Comparison of ENCODE assay signal across 22 cellular contexts in the genomic region with DNA sequence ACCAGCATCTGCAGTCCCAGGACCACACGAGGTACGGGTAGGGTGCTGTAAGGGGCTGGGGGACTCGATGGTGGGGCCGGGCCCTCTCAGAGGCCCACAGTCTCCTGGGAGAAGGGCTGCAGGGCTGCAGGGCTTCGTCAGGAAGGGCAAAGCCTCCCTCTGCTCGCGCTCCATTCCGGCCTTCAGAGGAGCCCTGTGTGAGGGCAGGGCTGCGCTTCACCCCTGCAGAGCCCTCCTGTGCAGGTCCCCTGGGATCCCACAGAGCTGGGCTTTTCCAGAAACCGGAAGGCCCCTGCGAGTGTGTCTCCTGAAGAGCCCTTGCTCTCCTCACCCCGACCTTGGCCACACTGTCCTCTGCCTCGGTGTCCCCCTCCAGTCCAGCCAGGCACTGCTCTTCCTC. TPM values are rescaled to one million over a fixed set of nuclear protein-coding genes. Genes with fewer than 3 reads are reported as not detected.
DNase-seq lines count a peak whose midpoint lies in the region; ATAC-seq, FAIRE-seq and TF ChIP-seq lines count a peak whose summit lies in the region.
"Had no signal": no experiment of that assay in that cellular context is flagged by ENCODE, and none has a peak within 500 bp of the region (broad histone marks: within the 10 kb centered on the region; RNA-seq: fewer than 3 reads in every experiment).

No MANE protein-coding gene starts in this region.

- POLR2A ChIA-PET in HepG2 (lab: Yijun Ruan, JAX), result no interaction called here
- POLR2A ChIA-PET in HEK293 (lab: Yijun Ruan, JAX), result no interaction called here

- no peak overlapping the region for H2AFZ ChIP-seq in HepG2 (ENCODE audit: low read length)
- H2AFZ ChIP-seq: GM23338 had no signal

- no peak for TF ChIP-seq RAD21 in HepG2 (CRISPR knock-in tag; IDR thresholded peaks at IDR 0.05)

- BruUV-seq in HepG2 (replicated peaks; lab: Mats Ljungman, UMichigan), result no TSS peak

- no peaks in the 10 kb centered on the region for H3K36me3 ChIP-seq in HepG2 (replicated peaks in 1 of 2; ENCODE audit: control insufficient read depth in 1 of 2, insufficient read depth in 2 of 2, low read length in 2 of 2)
- no peaks in the 10 kb centered on the region for H3K36me3 ChIP-seq in right lobe of liver
- H3K36me3 ChIP-seq in HEK293 (ENCODE audit: control insufficient read depth in 2 of 2, insufficient read depth in 1 of 2, low read length in 2 of 2), result no peaks in the 10 kb centered on the region

- H3K36me3 Mint-ChIP-seq in stimulated activated effector memory CD8-positive, alpha-beta T cell treated with anti-CD3 and anti-CD28 coated beads, Interleukin-12 subunit alpha, Interleukin-12 subunit beta, amount 100 ng/mL, for 72 hours, result no peaks in the 10 kb centered on the region
- H3K36me3 Mint-ChIP-seq: CD14-positive monocyte; CD8-positive, alpha-beta memory T cell had no signal

- H3K9me3 ChIP-seq in HepG2 (ENCODE audit: low read length) (no peaks in the 10 kb centered on the region), right lobe of liver (no peaks in the 10 kb centered on the region), HEK293 (ENCODE audit: control insufficient read depth, insufficient read depth, low read depth, low read length) (no peaks in the 10 kb centered on the region)

- H3K4me3 ChIP-seq in HepG2 (replicated peaks in 1 of 3; ENCODE audit: insufficient read depth in 1 of 3, low read depth in 2 of 3, low read length in 3 of 3) (no peak overlapping the region), right lobe of liver (no peak overlapping the region), HEK293 (ENCODE audit: low read depth, low read length) (no peak overlapping the region)
- H3K4me3 ChIP-seq: GM23338 had no signal

- TF ChIP-seq CTCF in HepG2 (CRISPR knock-in tag; IDR thresholded peaks at IDR 0.05) (no peak), right lobe of liver (IDR thresholded peaks at IDR 0.05) (no peak), HEK293 (tag by site-specific recombination; IDR thresholded peaks at IDR 0.05) (no peak)

- TF ChIP-seq POLR2A in HepG2 (IDR thresholded peaks at IDR 0.05; ENCODE audit: insufficient read depth in 1 of 2, low read depth in 2 of 2, low read length in 2 of 2), result no peak
- TF ChIP-seq POLR2A in right lobe of liver (IDR thresholded peaks at IDR 0.05), result no peak

- no peaks in the 10 kb centered on the region for H3K79me2 ChIP-seq in HepG2 (ENCODE audit: insufficient read depth, low read length)

- no peaks in the 10 kb centered on the region for H4K20me1 ChIP-seq in HepG2 (ENCODE audit: insufficient read depth, low read length)

- no peak overlapping the region for H3K4me2 ChIP-seq in HepG2 (ENCODE audit: low read depth, low read length)
- H3K4me2 ChIP-seq: GM23338 had no signal

- ATAC-seq in HepG2, result no peak
- ATAC-seq in right lobe of liver, result no peak
- ATAC-seq in stimulated activated effector memory CD8-positive, alpha-beta T cell treated with anti-CD3 and anti-CD28 coated beads, Interleukin-12 subunit alpha, Interleukin-12 subunit beta, amount 100 ng/mL, for 72 hours, result no peak
- ATAC-seq: GM23338, HCT116 had no signal

- 87% methylated on average over 7 of the region's 13 CpGs for WGBS in HepG2 (ENCODE audit: low lambda C conversion rate)
- no CpG with 5 or more reads among the region's 13 CpGs for WGBS in right lobe of liver (ENCODE audit: insufficient coverage, low coverage, low lambda C conversion rate, missing lambda C conversion rate)

- no peak overlapping the region for H3K9ac ChIP-seq in HepG2 (ENCODE audit: insufficient read depth, low read depth, low read length)

- no peak overlapping the region for H3K4me3 Mint-ChIP-seq in stimulated activated effector memory CD8-positive, alpha-beta T cell treated with anti-CD3 and anti-CD28 coated beads, Interleukin-12 subunit alpha, Interleukin-12 subunit beta, amount 100 ng/mL, for 72 hours
- H3K4me3 Mint-ChIP-seq: CD14-positive monocyte; CD4-positive, alpha-beta T cell; CD8-positive, alpha-beta memory T cell; GM23338; H9; HFFc6 had no signal

- intact Hi-C loops in HepG2 (cut with micrococcal nuclease; ENCODE audit: unreplicated experiment), result no loop called here
- intact Hi-C loops in right lobe of liver (cut with DNase I), result no loop called here

- H3K27me3 ChIP-seq in HepG2 (ENCODE audit: control insufficient read depth in 1 of 2, insufficient read depth in 2 of 2, low read length in 2 of 2) (peaks cover 0 to 5% of the 10 kb centered on the region in 2 experiments; a peak in 2 of 5 replicates), right lobe of liver (no peaks in the 10 kb centered on the region)

- FAIRE-seq in HepG2 (lab: Jason Lieb, UNC), result no peak
- FAIRE-seq: GM12891, GM18507 had no signal

- CTCF ChIA-PET in HepG2 (lab: Yijun Ruan, JAX; ENCODE audit: low intra/inter-chr PET ratio, low total read pairs), result no interaction called here
- CTCF ChIA-PET in HEK293 (lab: Yijun Ruan, JAX), result interaction anchor here (0.6 kb wide), 1 partner anchor 27 kb away, joined by 4 read pairs; no protein-coding TSS in a partner anchor

- H3K27ac ChIP-seq in HepG2 (ENCODE audit: extremely low read length, insufficient read depth, low read length), result no peak overlapping the region
- no peak overlapping the region for H3K27ac ChIP-seq in right lobe of liver
- H3K27ac ChIP-seq in HEK293 (ENCODE audit: extremely low read depth, low read depth, low read length), result no peak overlapping the region

- H3K9me3 Mint-ChIP-seq in stimulated activated effector memory CD8-positive, alpha-beta T cell treated with anti-CD3 and anti-CD28 coated beads, Interleukin-12 subunit alpha, Interleukin-12 subunit beta, amount 100 ng/mL, for 72 hours, result no peaks in the 10 kb centered on the region
- H3K9me3 Mint-ChIP-seq: CD14-positive monocyte; CD4-positive, alpha-beta T cell; CD8-positive, alpha-beta memory T cell; H9; HFFc6 had no signal

- H3K4me1 ChIP-seq in HepG2 (ENCODE audit: insufficient read depth, low read length) (peaks cover 56% of the 10 kb centered on the region), right lobe of liver (no peaks in the 10 kb centered on the region), HEK293 (ENCODE audit: control insufficient read depth, insufficient read depth, low read length) (no peaks in the 10 kb centered on the region)

- TF ChIP-seq EP300 in HepG2 (IDR thresholded peaks at IDR 0.05; ENCODE audit: low read depth in 2 of 2, low read length in 2 of 2), result no peak
- no peak for TF ChIP-seq EP300 in HepG2 (CRISPR knock-in tag; IDR thresholded peaks at IDR 0.05; ENCODE audit: borderline replicate concordance)

- no peak for DNase-seq in HepG2 (ENCODE audit: low spot score)
- no peak for DNase-seq in right lobe of liver
- no peak for DNase-seq in stimulated activated effector memory CD8-positive, alpha-beta T cell treated with anti-CD3 and anti-CD28 coated beads, Interleukin-12 subunit alpha, Interleukin-12 subunit beta, amount 100 ng/mL, for 72 hours (ENCODE audit: low spot score in 2 of 2)
- DNase-seq in stimulated activated CD4-positive, alpha-beta T cell treated with anti-CD3 and anti-CD28 coated beads, Interleukin-15, amount 100 ng/mL, for 24 hours, result no peak
- DNase-seq in NCI-H82 (lab: John Stamatoyannopoulos, UW), result no peak
- DNase-seq in A172 (ENCODE audit: low spot score), result no peak
- DNase-seq: 8988T; Calu3; CD4-positive, alpha-beta T cell; CD8-positive, alpha-beta memory T cell; DMS53; DMS79 treated with DMSO at 0.1 percent for 48 hours; GF-D8; H9; HFFc6 had no signal

- peak overlapping the region; percentile 58 for H3K27ac Mint-ChIP-seq in stimulated activated effector memory CD8-positive, alpha-beta T cell treated with anti-CD3 and anti-CD28 coated beads, Interleukin-12 subunit alpha, Interleukin-12 subunit beta, amount 100 ng/mL, for 72 hours
- H3K27ac Mint-ChIP-seq: CD14-positive monocyte; CD4-positive, alpha-beta T cell; CD8-positive, alpha-beta memory T cell; GM23338; H9; HFFc6 had no signal

- H3K4me1 Mint-ChIP-seq in stimulated activated effector memory CD8-positive, alpha-beta T cell treated with anti-CD3 and anti-CD28 coated beads, Interleukin-12 subunit alpha, Interleukin-12 subunit beta, amount 100 ng/mL, for 72 hours, result peaks cover 12% of the 10 kb centered on the region
- H3K4me1 Mint-ChIP-seq: CD14-positive monocyte; CD8-positive, alpha-beta memory T cell had no signal

- in situ Hi-C loops in HepG2 (cut with HindIII; ENCODE audit: extremely low pct_ligation_motif_present, low pct_unique_long_range_greater_than_20kb), result no loop called here

RNA-seq across cellular contexts. Expression of gene WNT11, which starts 27.2 kb away (rescaled TPM):
- 0.66 TPM in 1 of 2 replicates, not detected in the other for total RNA-seq in HepG2 (2016; rRNA removed; fragmentation: Illumina TruSeq; extraction: Trizol)
- 0.51 TPM in 1 of 2 replicates, not detected in the other for total RNA-seq in HepG2 (2016; cell fraction: cytosol; rRNA removed; fragmentation: Illumina TruSeq; extraction: Trizol; ENCODE audit: low read depth)
- 0.18 and 0.71 TPM in 2 replicates for total RNA-seq in HepG2 (2016; cell fraction: insoluble cytoplasmic fraction; rRNA removed; fragmentation: Illumina TruSeq; extraction: Trizol)
- 0.21 and 0.25 TPM in 2 replicates for total RNA-seq in HepG2 (2016; cell fraction: membrane; rRNA removed; fragmentation: Illumina TruSeq; extraction: Trizol)
- 0.50 and 0.69 TPM in 2 replicates for total RNA-seq in HepG2 (2016; cell fraction: nucleus; rRNA removed; fragmentation: Illumina TruSeq; extraction: Trizol)
- 0.34 and 0.42 TPM in 2 replicates for polyA plus RNA-seq in HepG2 (2011; rRNA removed)
- 0.44 and 0.47 TPM in 2 replicates for polyA plus RNA-seq in HepG2 (2011; cell fraction: cytosol; rRNA removed)
- polyA plus RNA-seq in HepG2 (2011; cell fraction: nucleus; rRNA removed), result 0.74 and 1.2 TPM in 2 replicates
- 0.16 and 0.33 TPM in 2 replicates for polyA plus RNA-seq in HepG2 (2012)
- 0.09 and 0.11 TPM in 2 replicates for polyA plus RNA-seq in HepG2 (2016; cell fraction: cytosol; fragmentation: Illumina TruSeq; extraction: Trizol; ENCODE audit: low read depth)
- 0.16 and 0.44 TPM in 2 replicates for polyA plus RNA-seq in HepG2 (2016; cell fraction: insoluble cytoplasmic fraction; fragmentation: Illumina TruSeq; extraction: Trizol; ENCODE audit: low read depth)
- polyA plus RNA-seq in HepG2 (2016; cell fraction: membrane; fragmentation: Illumina TruSeq; extraction: Trizol; ENCODE audit: low read depth), result not detected in 2 replicates
- 0.95 and 1.1 TPM in 2 replicates for polyA plus RNA-seq in HepG2 (2016; cell fraction: nucleus; fragmentation: Illumina TruSeq; extraction: Trizol; ENCODE audit: insufficient read depth, low read depth)
- 1.5 and 1.6 TPM in 2 replicates for polyA minus RNA-seq in HepG2 (2011; rRNA and poly(A)+ RNA removed; ENCODE audit: low replicate concordance)
- polyA minus RNA-seq in HepG2 (2011; cell fraction: cytosol; rRNA and poly(A)+ RNA removed), result 1.7 TPM in 1 of 2 replicates, not detected in the other
- polyA minus RNA-seq in HepG2 (2011; cell fraction: nucleus; rRNA and poly(A)+ RNA removed), result not detected in 2 replicates
- 10 to 100 TPM in 2 of 6 experiments, 1 to 10 TPM in 4; 2.8 to 13.1 (median 5.5) TPM for total RNA-seq in right lobe of liver
- 0.98 and 2.6 TPM in 2 replicates for total RNA-seq in A172 (2014; rRNA removed; shearing (Covaris generic))
- total RNA-seq: Calu3, H4, H9, HFFc6 had no signal
